Comparison of ENCODE assay signal across 2 cellular contexts in the genomic region with DNA sequence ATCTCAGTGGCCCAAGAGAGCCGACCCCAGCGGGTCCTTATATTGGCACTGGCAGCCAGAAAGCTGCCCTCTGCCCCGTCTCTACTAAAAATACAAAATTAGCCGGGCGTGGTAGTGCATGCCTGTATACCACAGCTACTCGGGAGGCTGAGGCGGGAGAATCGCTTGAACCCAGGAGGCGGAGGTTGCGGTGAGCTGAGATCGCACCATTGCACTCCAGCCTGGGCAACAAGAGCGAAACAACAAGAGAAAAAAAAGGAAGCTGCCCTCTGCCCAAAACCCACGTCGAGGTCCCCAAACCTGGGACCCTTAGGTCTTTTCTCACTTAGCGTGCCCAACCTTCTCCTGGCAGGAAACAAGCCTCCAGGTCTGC. TPM values are rescaled to one million over a fixed set of nuclear protein-coding genes. Genes with fewer than 3 reads are reported as not detected.
DNase-seq lines count a peak whose midpoint lies in the region; ATAC-seq and TF ChIP-seq lines count a peak whose summit lies in the region.
"Not testable (repeated sequence)": the region's sequence is repeated elsewhere in the genome, so short reads cannot be mapped to it uniquely, and the experiment has no call there.

No MANE protein-coding gene starts in this region.

- not testable (repeated sequence) for H3K27me3 Mint-ChIP-seq in T-helper 17 cell; nephron progenitor cell (ENCODE audit: low read depth, poor library complexity)

- H3K4me3 Mint-ChIP-seq in T-helper 17 cell (peak overlapping the region; percentile 97), nephron progenitor cell (peak overlapping the region; percentile 92)

- not testable (repeated sequence) for H3K9me3 ChIP-seq in T-helper 17 cell (ENCODE audit: control insufficient read depth, low read length, poor library complexity, severe bottlenecking)

- H3K9me3 Mint-ChIP-seq in nephron progenitor cell, result not testable (repeated sequence)

- TF ChIP-seq CTCF in nephron progenitor cell (IDR thresholded peaks at IDR 0.05), result not testable (repeated sequence)

- not testable (repeated sequence) for DNase-seq in T-helper 17 cell, nephron progenitor cell

- peak overlapping the region; percentile 96 for H3K27ac Mint-ChIP-seq in T-helper 17 cell
- H3K27ac Mint-ChIP-seq in nephron progenitor cell, result not testable (repeated sequence)

- H3K36me3 Mint-ChIP-seq in T-helper 17 cell (ENCODE audit: low read depth) (peaks cover 13% of the 10 kb centered on the region), nephron progenitor cell (ENCODE audit: low read depth) (peaks cover 11% of the 10 kb centered on the region)

- ATAC-seq in T-helper 17 cell, result not testable (repeated sequence)

- H3K4me1 Mint-ChIP-seq in T-helper 17 cell, result peaks cover 38% of the 10 kb centered on the region
- H3K4me1 Mint-ChIP-seq in nephron progenitor cell, result peaks cover 22% of the 10 kb centered on the region

RNA-seq across cellular contexts. Expression of a gene that starts 0.9 kb away (rescaled TPM):
- 100 to 1,000 TPM; 428 to 433 TPM for total RNA-seq in T-helper 17 cell

RNA-seq across cellular contexts. Expression of a gene that starts 20.6 kb away (rescaled TPM):
- under 1 TPM; 0.77 to 0.86 TPM for total RNA-seq in T-helper 17 cell

RNA-seq across cellular contexts. Expression of a gene that starts 24.0 kb away (rescaled TPM):
- 10 to 100 TPM; 49.3 to 52.5 TPM for total RNA-seq in T-helper 17 cell

RNA-seq across cellular contexts. Expression of a gene that starts 42.3 kb away (rescaled TPM):
- total RNA-seq in T-helper 17 cell, result not detected

RNA-seq across cellular contexts. Expression of a gene that starts 51.7 kb away (rescaled TPM):
- total RNA-seq in T-helper 17 cell, result not detected
